In the genomic region with DNA sequence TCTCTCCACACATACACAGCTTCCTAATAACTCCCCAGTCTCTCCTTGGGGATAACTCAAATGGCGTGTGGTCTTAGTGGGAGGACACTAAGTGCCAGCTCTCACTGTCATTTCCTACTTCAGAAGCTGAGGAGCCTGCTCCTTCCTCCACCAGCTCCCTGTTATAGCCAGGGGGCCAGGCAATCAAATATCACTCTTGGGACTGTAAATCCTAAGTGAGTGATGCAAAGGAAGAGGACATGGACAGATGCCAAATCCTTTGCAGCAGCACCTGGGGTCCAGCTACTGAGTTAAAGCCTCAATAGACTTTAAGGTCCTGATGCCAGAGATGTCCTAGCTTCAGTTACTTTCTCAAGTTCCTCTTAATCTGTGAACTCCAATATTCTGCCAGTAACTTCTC, we compare ENCODE assay signal across 25 cellular contexts. TPM values are rescaled to one million over a fixed set of nuclear protein-coding genes. Genes with fewer than 3 reads are reported as not detected.
DNase-seq lines count a peak whose midpoint lies in the region; FAIRE-seq and TF ChIP-seq lines count a peak whose summit lies in the region.
"Had no signal": no experiment of that assay in that cellular context is flagged by ENCODE, and none has a peak within 500 bp of the region (broad histone marks: within the 10 kb centered on the region; RNA-seq: fewer than 3 reads in every experiment).

No MANE protein-coding gene starts in this region.

- no peaks in the 10 kb centered on the region for H3K79me2 ChIP-seq in endothelial cell of umbilical vein (ENCODE audit: control insufficient read depth, insufficient read depth, low read length)

- no peaks in the 10 kb centered on the region for H3K9me1 ChIP-seq in endothelial cell of umbilical vein (replicated peaks; ENCODE audit: control insufficient read depth, extremely low read depth, insufficient read depth, low read length)

- no peak overlapping the region for H2AFZ ChIP-seq in endothelial cell of umbilical vein (ENCODE audit: low read depth, low read length)

- peak overlapping the region; percentile 30 for H3K4me2 ChIP-seq in endothelial cell of umbilical vein (ENCODE audit: insufficient read depth, low read length)

- dilution Hi-C loops in endothelial cell of umbilical vein (cut with MboI; ENCODE audit: extremely low pct_ligation_motif_present, low sequenced_read_pairs): no loop called here

- TF ChIP-seq CTCF in endothelial cell of umbilical vein (IDR thresholded peaks at IDR 0.05; ENCODE audit: extremely low read depth in 1 of 2, insufficient read depth in 1 of 2, low read depth in 1 of 2, low read length in 2 of 2) (no peak), coronary artery (IDR thresholded peaks at IDR 0.05) (no peak), GM10248 (IDR thresholded peaks at IDR 0.05; ENCODE audit: control extremely low read depth, extremely low read depth, low read depth, missing control alignments) (no peak)

- no peaks in the 10 kb centered on the region for H3K9me3 ChIP-seq in endothelial cell of umbilical vein (replicated peaks; ENCODE audit: control insufficient read depth, insufficient read depth, low read length)
- H3K9me3 ChIP-seq: heart left ventricle, prostate gland, tibial nerve had no signal

- H3K27ac ChIP-seq in endothelial cell of umbilical vein (ENCODE audit: insufficient read depth, low read depth, low read length): no peak overlapping the region
- no peak overlapping the region for H3K27ac ChIP-seq in coronary artery
- H3K27ac ChIP-seq: dorsolateral prefrontal cortex, heart left ventricle, prostate gland, tibial nerve had no signal

- FAIRE-seq in endothelial cell of umbilical vein (lab: Jason Lieb, UNC): no peak
- FAIRE-seq: G401.6 had no signal

- DNase-seq in D341Med (ENCODE audit: low spot score) (peak; percentile 35), NCI-H1092 (lab: John Stamatoyannopoulos, UW) (peak; percentile 51), NCI-H69 (lab: John Stamatoyannopoulos, UW) (peak; percentile 99), endothelial cell of umbilical vein (ENCODE audit: low read depth, low spot score) (peak; percentile 39), NOMO-1 treated with DMSO at 0.1 percent for 48 hours (lab: John Stamatoyannopoulos, UW; ENCODE audit: unreplicated experiment) (no peak), coronary artery (ENCODE audit: low spot score) (no peak), GM10248 (ENCODE audit: extremely low spot score) (no peak)
- DNase-seq: activated B cell treated with CpG ODN at 0.5 μM for 24 hours; activated CD4-positive, alpha-beta T cell treated with anti-CD3 and anti-CD28 coated beads, Interleukin-2, amount 50 U/mL, for 4 hours; aorta; central memory CD4-positive, alpha-beta T cell; DMS53; dorsolateral prefrontal cortex; heart left ventricle; left cardiac atrium; mesenchymal stem cell; NCI-H187; NCI-H526; OCI-M1; stimulated activated naive CD8-positive, alpha-beta T cell treated with anti-CD3 and anti-CD28 coated beads, Interleukin-15, amount 100 ng/mL, for 72 hours; SW 1271; T1000 had no signal

- no peak for TF ChIP-seq POLR2A in endothelial cell of umbilical vein (IDR thresholded peaks at IDR 0.05; ENCODE audit: low read depth, low read length)

- H3K27me3 ChIP-seq in endothelial cell of umbilical vein (ENCODE audit: control insufficient read depth in 2 of 2, insufficient read depth in 2 of 2, low read length in 2 of 2): no peaks in the 10 kb centered on the region
- H3K27me3 ChIP-seq: dorsolateral prefrontal cortex, heart left ventricle, tibial nerve had no signal

- no peak overlapping the region for H3K4me3 ChIP-seq in endothelial cell of umbilical vein (replicated peaks in 1 of 3; ENCODE audit: insufficient read depth in 1 of 3, low read depth in 1 of 3, low read length in 3 of 3)
- H3K4me3 ChIP-seq in coronary artery: no peak overlapping the region
- H3K4me3 ChIP-seq: dorsolateral prefrontal cortex, heart left ventricle, prostate gland, tibial nerve had no signal

- CTCF ChIA-PET in endothelial cell of umbilical vein (lab: Charles Lee): interaction anchor here (0.9 to 1.8 kb wide), 5 partner anchors 9 to 600 kb away, joined by 4 to 6 read pairs (median 4); no protein-coding TSS in a partner anchor
- CTCF ChIA-PET in GM10248 (lab: Yijun Ruan, JAX): interaction anchor here (1.8 kb wide), 1 partner anchor 9 kb away, joined by 8 read pairs; no protein-coding TSS in a partner anchor

- no peak overlapping the region for H3K9ac ChIP-seq in endothelial cell of umbilical vein (replicated peaks; ENCODE audit: extremely low read depth, insufficient read depth, low read length)

- H4K20me1 ChIP-seq in endothelial cell of umbilical vein (replicated peaks; ENCODE audit: control insufficient read depth, extremely low read depth, insufficient read depth, low read length): no peaks in the 10 kb centered on the region

- no peaks in the 10 kb centered on the region for H3K36me3 ChIP-seq in endothelial cell of umbilical vein (ENCODE audit: control insufficient read depth in 2 of 2, extremely low read depth in 1 of 2, insufficient read depth in 2 of 2, low read length in 2 of 2)
- H3K36me3 ChIP-seq: prostate gland had no signal

- POLR2A ChIA-PET in endothelial cell of umbilical vein (lab: Charles Lee): interaction anchor here (1.3 kb wide), 1 partner anchor 33 kb away, joined by 3 read pairs; no protein-coding TSS in a partner anchor
- POLR2A ChIA-PET in GM10248 (lab: Yijun Ruan, JAX): no interaction called here

- BruUV-seq in endothelial cell of umbilical vein (replicated peaks; lab: Mats Ljungman, UMichigan): no TSS peak

- intact Hi-C loops in endothelial cell of umbilical vein (cut with micrococcal nuclease): loop anchor here (10.0 kb wide), 2 partner anchors 349 to 351 kb away; a partner anchor contains a TSS

- H3K4me1 ChIP-seq in endothelial cell of umbilical vein (ENCODE audit: control insufficient read depth, extremely low read depth, insufficient read depth, low read length): peaks cover 28% of the 10 kb centered on the region
- H3K4me1 ChIP-seq: heart left ventricle, prostate gland, tibial nerve had no signal

TF ChIP-seq in endothelial cell of umbilical vein, 7 proteins besides CTCF, POLR2A, EP300 and RAD21:
- TF ChIP-seq JUN (IDR thresholded peaks at IDR 0.05; ENCODE audit: borderline replicate concordance, insufficient read depth, insufficient read length, low read depth) (no peak), FOS (IDR thresholded peaks at IDR 0.05; ENCODE audit: borderline replicate concordance, insufficient read depth, low read length) (no peak), GATA2 (IDR thresholded peaks at IDR 0.05; ENCODE audit: insufficient read depth, insufficient read length, low read depth, low read length) (no peak), MYC (IDR thresholded peaks at IDR 0.05; ENCODE audit: low read depth, low read length) (no peak), EZH2 (IDR thresholded peaks at IDR 0.05; ENCODE audit: borderline replicate concordance, low read depth, low read length, severe bottlenecking) (no peak), POLR2AphosphoS5 (IDR thresholded peaks at IDR 0.05; ENCODE audit: insufficient read depth, low read depth, low read length) (no peak)
- TF ChIP-seq, protein P1, sequence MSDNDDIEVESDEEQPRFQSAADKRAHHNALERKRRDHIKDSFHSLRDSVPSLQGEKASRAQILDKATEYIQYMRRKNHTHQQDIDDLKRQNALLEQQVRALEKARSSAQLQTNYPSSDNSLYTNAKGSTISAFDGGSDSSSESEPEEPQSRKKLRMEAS (IDR thresholded peaks at IDR 0.05; ENCODE audit: insufficient read depth, insufficient read length): no peak

RNA-seq across cellular contexts. Expression of a gene that starts 34.1 kb away (rescaled TPM):
- total RNA-seq in endothelial cell of umbilical vein: 81.6 and 94.7 TPM in 2 replicates
- 9.2 and 16.7 TPM in 2 replicates for polyA plus RNA-seq in endothelial cell of umbilical vein
- polyA plus RNA-seq in endothelial cell of umbilical vein (2011; cell fraction: cytosol; rRNA removed): 36.5 and 43.3 TPM in 2 replicates
- polyA plus RNA-seq in endothelial cell of umbilical vein (2011; cell fraction: nucleus; rRNA removed): 18.6 and 28.4 TPM in 2 replicates
- 394 and 491 TPM in 2 replicates for polyA plus RNA-seq in endothelial cell of umbilical vein (2012)
- polyA minus RNA-seq in endothelial cell of umbilical vein: 12.8 and 27.6 TPM in 2 replicates
- polyA minus RNA-seq in endothelial cell of umbilical vein (2011; cell fraction: cytosol; rRNA and poly(A)+ RNA removed): 12.1 TPM
- polyA minus RNA-seq in endothelial cell of umbilical vein (2011; cell fraction: nucleus; rRNA and poly(A)+ RNA removed): 23.0 and 35.1 TPM in 2 replicates

Comparison
In these comparisons a context has a peak if more than half of its experiments do, and no peak if none do; other contexts are left out.
1. DNase-seq: peak in D341Med (single experiment), NCI-H1092 (single experiment), NCI-H69 (single experiment) and endothelial cell of umbilical vein (single experiment); none in NOMO-1 treated with DMSO at 0.1 percent for 48 hours (single experiment), coronary artery (single experiment) and GM10248 (single experiment).